8 cellular contexts compared by ENCODE assay signal in genomic region chr20:47181056-47181862, GRCh38.
DNase-seq lines count a peak whose midpoint lies in the region; FAIRE-seq and TF ChIP-seq lines count a peak whose summit lies in the region.

No MANE protein-coding gene starts in this region.

- peaks cover 0 to 3% of the 10 kb centered on the region in 2 donors for H3K27me3 Mint-ChIP-seq in CD4-positive, alpha-beta memory T cell

- no peaks in the 10 kb centered on the region for H3K36me3 Mint-ChIP-seq in CD4-positive, alpha-beta memory T cell

- TF ChIP-seq CTCF in BE2C (IDR thresholded peaks at IDR 0.05; ENCODE audit: low read depth, low read length) (no peak), fibroblast of lung (conservative IDR thresholded peaks at IDR 0.05 in 1 of 2, IDR thresholded peaks at IDR 0.05 in 1 of 2; ENCODE audit: low read depth in 1 of 2, low read length in 2 of 2) (no peak), stomach (IDR thresholded peaks at IDR 0.05) (no peak)

- H3K27ac Mint-ChIP-seq in CD4-positive, alpha-beta memory T cell, result no peak overlapping the region

- H3K36me3 ChIP-seq in BE2C (no peaks in the 10 kb centered on the region), fibroblast of lung (ENCODE audit: control insufficient read depth, insufficient read depth, low read length) (no peaks in the 10 kb centered on the region), stomach (peaks cover 0 to 20% (median 8%) of the 10 kb centered on the region in 4 donors)
- H3K36me3 ChIP-seq in CD4-positive, alpha-beta memory T cell (ENCODE audit: insufficient read depth, low read length), result no peaks in the 10 kb centered on the region

- TF ChIP-seq POLR2A in stomach (IDR thresholded peaks at IDR 0.05), result no peak

- peak; percentile 57 for DNase-seq in BE2C
- peak; percentile 78 for DNase-seq in H4 (ENCODE audit: low spot score)
- peak; percentile 83 for DNase-seq in RCC 7860 (ENCODE audit: low spot score)
- DNase-seq in fibroblast of lung (ENCODE audit: low read depth in 2 of 2), result peak; percentile 69 to 78
- peak; percentile 40 for DNase-seq in stomach
- no peak for DNase-seq in CD4-positive, alpha-beta memory T cell
- no peak for DNase-seq in activated CD4-positive, CD25-positive, alpha-beta regulatory T cell (lab: John Stamatoyannopoulos, UW)
- DNase-seq in NCI-H1436 treated with DMSO at 0.1 percent for 48 hours (lab: John Stamatoyannopoulos, UW), result no peak

- H3K9ac ChIP-seq in fibroblast of lung (ENCODE audit: insufficient read depth, low read length), result no peak overlapping the region

- peak overlapping the region; percentile 69 for H2AFZ ChIP-seq in fibroblast of lung (ENCODE audit: low read length)

- H3K9me3 ChIP-seq in BE2C (no peaks in the 10 kb centered on the region), fibroblast of lung (ENCODE audit: control insufficient read depth, insufficient read depth, low read depth, low read length) (no peaks in the 10 kb centered on the region), stomach (no peaks in the 10 kb centered on the region)
- H3K9me3 ChIP-seq in CD4-positive, alpha-beta memory T cell (ENCODE audit: control insufficient read depth in 1 of 2, low read length in 2 of 2), result no peaks in the 10 kb centered on the region

- H3K79me2 ChIP-seq in fibroblast of lung (ENCODE audit: control insufficient read depth, insufficient read depth, low read length), result no peaks in the 10 kb centered on the region

- no peak for TF ChIP-seq EP300 in stomach (IDR thresholded peaks at IDR 0.05)

- H3K27me3 ChIP-seq in BE2C (no peaks in the 10 kb centered on the region), fibroblast of lung (ENCODE audit: control insufficient read depth, insufficient read depth, low read length) (no peaks in the 10 kb centered on the region), stomach (no peaks in the 10 kb centered on the region)
- no peaks in the 10 kb centered on the region for H3K27me3 ChIP-seq in CD4-positive, alpha-beta memory T cell (ENCODE audit: insufficient read depth, low read length)

- intact Hi-C loops in stomach (cut with DNase I; ENCODE audit: low total_unique reads), result no loop called here
- intact Hi-C loops in CD4-positive, alpha-beta memory T cell (cut with micrococcal nuclease), result no loop called here

- no peak overlapping the region for H3K4me3 Mint-ChIP-seq in CD4-positive, alpha-beta memory T cell

- POLR2A ChIA-PET in CD4-positive, alpha-beta memory T cell (lab: Charles Lee; ENCODE audit: partially characterized antibody), result no interaction called here

- no peak overlapping the region for H3K27ac ChIP-seq in fibroblast of lung (ENCODE audit: insufficient read depth, low read length)
- no peak overlapping the region for H3K27ac ChIP-seq in stomach
- no peak overlapping the region for H3K27ac ChIP-seq in CD4-positive, alpha-beta memory T cell (ENCODE audit: low read depth, low read length)

- WGBS in stomach, 5 donors, result 69 to 81% (median 80%) methylated on average over 5 of the region's 5 CpGs

- H3K4me1 ChIP-seq in BE2C, result no peaks in the 10 kb centered on the region
- H3K4me1 ChIP-seq in fibroblast of lung (ENCODE audit: control insufficient read depth, extremely low read depth, insufficient read depth, low read length), result no peaks in the 10 kb centered on the region
- H3K4me1 ChIP-seq in stomach, result no peaks in the 10 kb centered on the region
- H3K4me1 ChIP-seq in CD4-positive, alpha-beta memory T cell (ENCODE audit: insufficient read depth, low read length), result no peaks in the 10 kb centered on the region

- no peak overlapping the region for H3K4me2 ChIP-seq in fibroblast of lung (ENCODE audit: extremely low read depth, insufficient read depth, low read length)

- CTCF ChIA-PET in CD4-positive, alpha-beta memory T cell (lab: Charles Lee; ENCODE audit: partially characterized antibody), result interaction anchor here (0.6 kb wide), 1 partner anchor 120 kb away, joined by 3 read pairs; no protein-coding TSS in a partner anchor

- peaks cover 0 to 5% (median 2%) of the 10 kb centered on the region in 4 donors for H3K4me1 Mint-ChIP-seq in CD4-positive, alpha-beta memory T cell

- FAIRE-seq in RCC 7860 (lab: Jason Lieb, UNC), result peak; percentile 67

- peaks cover 0 to 3% (median 0%) of the 10 kb centered on the region in 8 donors for H3K9me3 Mint-ChIP-seq in CD4-positive, alpha-beta memory T cell

- H3K4me3 ChIP-seq in BE2C (ENCODE audit: low read depth, low read length) (no peak overlapping the region), fibroblast of lung (replicated peaks in 1 of 4; ENCODE audit: control extremely low read depth in 1 of 4, insufficient read depth in 1 of 4, low read depth in 3 of 4, low read length in 4 of 4) (no peak overlapping the region), stomach (no peak overlapping the region)
- H3K4me3 ChIP-seq in CD4-positive, alpha-beta memory T cell (ENCODE audit: low read length in 2 of 2), result no peak overlapping the region

- H4K20me1 ChIP-seq in fibroblast of lung (ENCODE audit: control insufficient read depth, extremely low read depth, insufficient read depth, low read length), result no peaks in the 10 kb centered on the region

Comparison
In these comparisons a context has a peak if more than half of its experiments do, and no peak if none do; other contexts are left out.
1. DNase-seq: peak in BE2C (single experiment), H4 (single experiment), RCC 7860 (single experiment), fibroblast of lung (2 of 2) and stomach (single experiment); none in CD4-positive, alpha-beta memory T cell (0 of 5), activated CD4-positive, CD25-positive, alpha-beta regulatory T cell (0 of 4) and NCI-H1436 treated with DMSO at 0.1 percent for 48 hours (single experiment).